24 cellular contexts compared by ENCODE assay signal in the genomic region with DNA sequence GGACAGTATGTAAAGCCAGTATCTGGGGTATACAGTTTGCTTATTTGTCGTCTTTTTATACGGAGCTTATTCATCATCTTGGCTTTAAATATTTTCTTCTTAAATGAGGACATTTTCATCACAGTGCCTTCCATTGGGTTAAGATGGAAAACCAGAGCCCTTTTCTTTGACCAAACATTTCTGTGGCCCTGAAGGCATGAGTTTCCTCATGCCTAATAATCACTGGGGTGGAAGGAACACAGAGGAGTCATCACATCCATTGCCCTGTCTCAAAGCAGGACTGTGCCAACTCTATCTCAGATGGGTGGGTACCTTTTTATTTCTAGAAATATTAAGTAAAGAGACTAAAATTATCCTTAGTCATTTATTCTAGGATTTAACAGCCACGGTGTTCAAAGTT. TPM values are rescaled to one million over a fixed set of nuclear protein-coding genes. Genes with fewer than 3 reads are reported as not detected.
DNase-seq lines count a peak whose midpoint lies in the region; ATAC-seq and TF ChIP-seq lines count a peak whose summit lies in the region.
"Had no signal": no experiment of that assay in that cellular context is flagged by ENCODE, and none has a peak within 500 bp of the region (broad histone marks: within the 10 kb centered on the region; RNA-seq: fewer than 3 reads in every experiment).

No MANE protein-coding gene starts in this region.

- H3K27me3 ChIP-seq in subcutaneous abdominal adipose tissue (ENCODE audit: control insufficient read depth in 5 of 5, insufficient read depth in 4 of 5, low read length in 5 of 5): peaks cover 0 to 3% (median 0%) of the 10 kb centered on the region in 5 donors

- no peaks in the 10 kb centered on the region for H3K9me3 Mint-ChIP-seq in stimulated activated effector memory CD8-positive, alpha-beta T cell treated with anti-CD3 and anti-CD28 coated beads, Interleukin-12 subunit alpha, Interleukin-12 subunit beta, amount 100 ng/mL, for 72 hours

- peaks cover 0 to 34% (median 7%) of the 10 kb centered on the region in 5 donors for H3K4me1 ChIP-seq in subcutaneous abdominal adipose tissue (ENCODE audit: control insufficient read depth in 5 of 5, insufficient read depth in 5 of 5, low read length in 5 of 5)
- H3K4me1 ChIP-seq: HAP-1 had no signal

- H3K27ac ChIP-seq in subcutaneous abdominal adipose tissue (ENCODE audit: low read depth, low read length): peak overlapping the region; percentile 61

- no peak overlapping the region for H3K4me3 Mint-ChIP-seq in stimulated activated effector memory CD8-positive, alpha-beta T cell treated with anti-CD3 and anti-CD28 coated beads, Interleukin-12 subunit alpha, Interleukin-12 subunit beta, amount 100 ng/mL, for 72 hours
- H3K4me3 Mint-ChIP-seq: CD4-positive, alpha-beta memory T cell; HFFc6 had no signal

- H3K27ac Mint-ChIP-seq in stimulated activated effector memory CD8-positive, alpha-beta T cell treated with anti-CD3 and anti-CD28 coated beads, Interleukin-12 subunit alpha, Interleukin-12 subunit beta, amount 100 ng/mL, for 72 hours: no peak overlapping the region
- H3K27ac Mint-ChIP-seq: CD4-positive, alpha-beta memory T cell had no signal

- no peaks in the 10 kb centered on the region for H3K4me1 Mint-ChIP-seq in stimulated activated effector memory CD8-positive, alpha-beta T cell treated with anti-CD3 and anti-CD28 coated beads, Interleukin-12 subunit alpha, Interleukin-12 subunit beta, amount 100 ng/mL, for 72 hours
- H3K4me1 Mint-ChIP-seq: CD4-positive, alpha-beta memory T cell had no signal

- DNase-seq in EL (peak; percentile 24), RPMI7951 (ENCODE audit: low read depth) (peak; percentile 78), epithelial cell of proximal tubule (ENCODE audit: low read depth) (peak; percentile 55), epidermal melanocyte (ENCODE audit: insufficient read length, low spot score) (no peak), NCI-H2171 treated with DMSO at 0.1 percent for 48 hours (lab: John Stamatoyannopoulos, UW) (no peak)
- DNase-seq in stimulated activated effector memory CD8-positive, alpha-beta T cell treated with anti-CD3 and anti-CD28 coated beads, Interleukin-12 subunit alpha, Interleukin-12 subunit beta, amount 100 ng/mL, for 72 hours (ENCODE audit: low spot score in 2 of 2): no peak
- DNase-seq: C1 segment of cervical spinal cord; CD4-positive, alpha-beta memory T cell; COR-L47; GDM1; GOT3; KG1; NCI-H1092; NCI-H1436; NCI-H187; NCI-H2081 treated with DMSO at 0.1 percent for 48 hours; NCI-H2171; NCI-H446; NCI-H526; SHP77 treated with DMSO at 0.1 percent for 48 hours had no signal

- H3K9me3 ChIP-seq in subcutaneous abdominal adipose tissue (ENCODE audit: control insufficient read depth in 5 of 5, low read length in 5 of 5): peaks cover 3 to 5% (median 3%) of the 10 kb centered on the region in 5 donors
- H3K9me3 ChIP-seq: HAP-1 had no signal

- H3K9ac ChIP-seq in subcutaneous abdominal adipose tissue (ENCODE audit: low read length in 5 of 5): no peak overlapping the region

- no peak for ATAC-seq in stimulated activated effector memory CD8-positive, alpha-beta T cell treated with anti-CD3 and anti-CD28 coated beads, Interleukin-12 subunit alpha, Interleukin-12 subunit beta, amount 100 ng/mL, for 72 hours
- ATAC-seq: GM12878 had no signal

- H3K36me3 Mint-ChIP-seq in stimulated activated effector memory CD8-positive, alpha-beta T cell treated with anti-CD3 and anti-CD28 coated beads, Interleukin-12 subunit alpha, Interleukin-12 subunit beta, amount 100 ng/mL, for 72 hours: no peaks in the 10 kb centered on the region
- H3K36me3 Mint-ChIP-seq: CD4-positive, alpha-beta memory T cell had no signal

- H3K4me3 ChIP-seq in epithelial cell of proximal tubule (ENCODE audit: low read depth, low read length) (no peak overlapping the region), subcutaneous abdominal adipose tissue (ENCODE audit: low read depth in 1 of 5, low read length in 5 of 5) (no peak overlapping the region)
- H3K4me3 ChIP-seq: GM12878, HAP-1 had no signal

- TF ChIP-seq CTCF in epithelial cell of proximal tubule (conservative IDR thresholded peaks at IDR 0.05; ENCODE audit: low read depth, low read length): no peak

- H3K36me3 ChIP-seq in subcutaneous abdominal adipose tissue (ENCODE audit: control insufficient read depth in 5 of 5, insufficient read depth in 5 of 5, low read length in 5 of 5): no peaks in the 10 kb centered on the region
- H3K36me3 ChIP-seq: HAP-1 had no signal

RNA-seq across cellular contexts. Expression of a gene that starts 40.0 kb away (rescaled TPM):
- total RNA-seq in RPMI7951 (2014; rRNA removed; shearing (Covaris generic)): 35.4 and 35.6 TPM in 2 replicates
- 22.1 and 56.2 TPM in 2 replicates for total RNA-seq in epithelial cell of proximal tubule
- total RNA-seq: CD4-positive, alpha-beta memory T cell had no signal

Comparison
In these comparisons a context has a peak if more than half of its experiments do, and no peak if none do; other contexts are left out.
1. DNase-seq: peak in EL (single experiment), RPMI7951 (single experiment) and epithelial cell of proximal tubule (single experiment); none in epidermal melanocyte (single experiment), NCI-H2171 treated with DMSO at 0.1 percent for 48 hours (single experiment) and stimulated activated effector memory CD8-positive, alpha-beta T cell treated with anti-CD3 and anti-CD28 coated beads, Interleukin-12 subunit alpha, Interleukin-12 subunit beta, amount 100 ng/mL, for 72 hours (0 of 2).